In genomic region chr17:77690271-77691161, GRCh38 we compare ENCODE assay signal across 8 cellular contexts.
DNase-seq lines count a peak whose midpoint lies in the region; ATAC-seq and TF ChIP-seq lines count a peak whose summit lies in the region.

No MANE protein-coding gene starts in this region.

- POLR2A ChIA-PET in activated CD4-positive, alpha-beta memory T cell treated with anti-CD3 and anti-CD28 coated beads for 36 hours (lab: Charles Lee) = no interaction called here

- peaks cover 19% of the 10 kb centered on the region for H3K4me1 Mint-ChIP-seq in HFFc6 (ENCODE audit: low read depth)
- peaks cover 32% of the 10 kb centered on the region for H3K4me1 Mint-ChIP-seq in activated CD4-positive, alpha-beta memory T cell treated with anti-CD3 and anti-CD28 coated beads for 36 hours (ENCODE audit: low read depth)
- peaks cover 25% of the 10 kb centered on the region for H3K4me1 Mint-ChIP-seq in activated T-helper 1 cell treated with anti-CD3 and anti-CD28 coated beads, Interleukin-12 subunit alpha, Interleukin-12 subunit beta, Interleukin-2, Interleukin-4 antibody, amounts not matched to agents 30 ng/mL and 10 ng/mL and 1 ng/mL, durations not matched to agents 14 hours and 24 hours and 36 hours (ENCODE audit: low read depth)

- no peak overlapping the region for H4K8ac ChIP-seq in mesenchymal stem cell (ENCODE audit: low read length)

- H3K9me3 ChIP-seq in mesenchymal stem cell (ENCODE audit: control insufficient read depth, low read length) = no peaks in the 10 kb centered on the region

- no peak for TF ChIP-seq CTCF in HFFc6 (IDR thresholded peaks at IDR 0.05)

- 79% methylated on average over 24 of the region's 24 CpGs for WGBS in mesenchymal stem cell

- DNase-seq in AG20443 (ENCODE audit: low spot score) (peak; percentile 51), HFFc6 (no peak), mesenchymal stem cell (no peak)
- peak; percentile 41 for DNase-seq in activated CD4-positive, alpha-beta memory T cell treated with anti-CD3 and anti-CD28 coated beads for 36 hours
- DNase-seq in activated T-helper 1 cell treated with anti-CD3 and anti-CD28 coated beads, Interleukin-12 subunit alpha, Interleukin-12 subunit beta, Interleukin-2, Interleukin-4 antibody, amounts not matched to agents 30 ng/mL and 10 ng/mL and 1 ng/mL, durations not matched to agents 14 hours and 24 hours and 36 hours (ENCODE audit: low spot score) = no peak

- H3K9me3 Mint-ChIP-seq in HFFc6 = no peaks in the 10 kb centered on the region
- no peaks in the 10 kb centered on the region for H3K9me3 Mint-ChIP-seq in activated CD4-positive, alpha-beta memory T cell treated with anti-CD3 and anti-CD28 coated beads for 36 hours
- H3K9me3 Mint-ChIP-seq in activated T-helper 1 cell treated with anti-CD3 and anti-CD28 coated beads, Interleukin-12 subunit alpha, Interleukin-12 subunit beta, Interleukin-2, Interleukin-4 antibody, amounts not matched to agents 30 ng/mL and 10 ng/mL and 1 ng/mL, durations not matched to agents 14 hours and 24 hours and 36 hours = no peaks in the 10 kb centered on the region

- H2AFZ ChIP-seq in mesenchymal stem cell (ENCODE audit: low read depth, low read length) = no peak overlapping the region

- peak overlapping the region; percentile 53 for H3K9ac ChIP-seq in mesenchymal stem cell (ENCODE audit: low read length)

- no peaks in the 10 kb centered on the region for H3K36me3 ChIP-seq in mesenchymal stem cell (ENCODE audit: control insufficient read depth in 1 of 2, insufficient read depth in 2 of 2, low read depth in 1 of 2, low read length in 2 of 2)

- H3K79me1 ChIP-seq in mesenchymal stem cell (replicated peaks; ENCODE audit: low read length, poor library complexity, severe bottlenecking) = no peaks in the 10 kb centered on the region

- H2BK5ac ChIP-seq in mesenchymal stem cell (ENCODE audit: low read depth, low read length, poor library complexity, severe bottlenecking) = no peak overlapping the region

- no peak overlapping the region for H2BK12ac ChIP-seq in mesenchymal stem cell (ENCODE audit: low read length in 2 of 2)

- no peak overlapping the region for H3K18ac ChIP-seq in mesenchymal stem cell (ENCODE audit: low read depth in 1 of 2, low read length in 2 of 2)

- no peak overlapping the region for H3K4ac ChIP-seq in mesenchymal stem cell (ENCODE audit: low read depth in 1 of 2, low read length in 2 of 2)

- no peak overlapping the region for H3K14ac ChIP-seq in mesenchymal stem cell (ENCODE audit: low read length in 2 of 2)

- H3K27me3 Mint-ChIP-seq in HFFc6 (ENCODE audit: insufficient read depth) = peaks cover 26% of the 10 kb centered on the region
- H3K27me3 Mint-ChIP-seq in activated CD4-positive, alpha-beta memory T cell treated with anti-CD3 and anti-CD28 coated beads for 36 hours = peaks cover 6% of the 10 kb centered on the region
- peaks cover 10% of the 10 kb centered on the region for H3K27me3 Mint-ChIP-seq in activated T-helper 1 cell treated with anti-CD3 and anti-CD28 coated beads, Interleukin-12 subunit alpha, Interleukin-12 subunit beta, Interleukin-2, Interleukin-4 antibody, amounts not matched to agents 30 ng/mL and 10 ng/mL and 1 ng/mL, durations not matched to agents 14 hours and 24 hours and 36 hours (ENCODE audit: insufficient read depth)

- H3K27ac ChIP-seq in mesenchymal stem cell (ENCODE audit: low read length, poor library complexity, severe bottlenecking) = no peak overlapping the region

- no peak overlapping the region for H3K4me2 ChIP-seq in mesenchymal stem cell (ENCODE audit: low read length, poor library complexity, severe bottlenecking)

- H3K27ac Mint-ChIP-seq in HFFc6 = no peak overlapping the region
- no peak overlapping the region for H3K27ac Mint-ChIP-seq in activated CD4-positive, alpha-beta memory T cell treated with anti-CD3 and anti-CD28 coated beads for 36 hours
- H3K27ac Mint-ChIP-seq in activated T-helper 1 cell treated with anti-CD3 and anti-CD28 coated beads, Interleukin-12 subunit alpha, Interleukin-12 subunit beta, Interleukin-2, Interleukin-4 antibody, amounts not matched to agents 30 ng/mL and 10 ng/mL and 1 ng/mL, durations not matched to agents 14 hours and 24 hours and 36 hours = no peak overlapping the region

- H2BK120ac ChIP-seq in mesenchymal stem cell (ENCODE audit: low read depth, low read length) = no peak overlapping the region

- CTCF ChIA-PET in activated CD4-positive, alpha-beta memory T cell treated with anti-CD3 and anti-CD28 coated beads for 36 hours (lab: Charles Lee) = interaction anchor here (0.9 to 1.6 kb wide), 2 partner anchors 46 to 148 kb away, joined by 4 to 5 read pairs; no protein-coding TSS in a partner anchor

- H2AK5ac ChIP-seq in mesenchymal stem cell (ENCODE audit: low read length, severe bottlenecking) = no peak overlapping the region

- peaks cover 48 to 73% of the 10 kb centered on the region in 2 experiments for H3K27me3 ChIP-seq in mesenchymal stem cell (ENCODE audit: control insufficient read depth in 1 of 2, insufficient read depth in 1 of 2, low read length in 2 of 2)

- H3K36me3 Mint-ChIP-seq in HFFc6 (ENCODE audit: low read depth) = no peaks in the 10 kb centered on the region
- no peaks in the 10 kb centered on the region for H3K36me3 Mint-ChIP-seq in activated CD4-positive, alpha-beta memory T cell treated with anti-CD3 and anti-CD28 coated beads for 36 hours
- no peaks in the 10 kb centered on the region for H3K36me3 Mint-ChIP-seq in activated T-helper 1 cell treated with anti-CD3 and anti-CD28 coated beads, Interleukin-12 subunit alpha, Interleukin-12 subunit beta, Interleukin-2, Interleukin-4 antibody, amounts not matched to agents 30 ng/mL and 10 ng/mL and 1 ng/mL, durations not matched to agents 14 hours and 24 hours and 36 hours (ENCODE audit: low read depth)

- no peak for ATAC-seq in HG02759 (IDR thresholded peaks at IDR 0.05; ENCODE audit: unreplicated experiment)
- no peak for ATAC-seq in GM18517 (IDR thresholded peaks at IDR 0.05; ENCODE audit: unreplicated experiment)
- ATAC-seq in GM18519 (IDR thresholded peaks at IDR 0.05; ENCODE audit: low FRiP score, unreplicated experiment) = no peak

- H4K91ac ChIP-seq in mesenchymal stem cell (ENCODE audit: low read length) = no peak overlapping the region

- no peak overlapping the region for H3K23ac ChIP-seq in mesenchymal stem cell (ENCODE audit: low read length in 2 of 2)

- intact Hi-C loops in activated CD4-positive, alpha-beta memory T cell treated with anti-CD3 and anti-CD28 coated beads for 36 hours (cut with micrococcal nuclease) = no loop called here
- intact Hi-C loops in activated T-helper 1 cell treated with anti-CD3 and anti-CD28 coated beads, Interleukin-12 subunit alpha, Interleukin-12 subunit beta, Interleukin-2, Interleukin-4 antibody, amounts not matched to agents 30 ng/mL and 10 ng/mL and 1 ng/mL, durations not matched to agents 14 hours and 24 hours and 36 hours (cut with micrococcal nuclease) = no loop called here

- peaks cover 2% of the 10 kb centered on the region for H3K4me1 ChIP-seq in mesenchymal stem cell (ENCODE audit: control insufficient read depth, insufficient read depth, low read depth, low read length)

- no peak overlapping the region for H2BK15ac ChIP-seq in mesenchymal stem cell (ENCODE audit: low read depth, poor library complexity, severe bottlenecking)

- H3K4me3 ChIP-seq in mesenchymal stem cell (ENCODE audit: insufficient read depth in 1 of 2, low read depth in 1 of 2, low read length in 2 of 2) = peak overlapping the region in 1 of 2 experiments; percentile 69

- H3K4me3 Mint-ChIP-seq in HFFc6 = peak overlapping the region; percentile 9; the same call in 1 of the 2 replicates
- H3K4me3 Mint-ChIP-seq in activated CD4-positive, alpha-beta memory T cell treated with anti-CD3 and anti-CD28 coated beads for 36 hours = no peak overlapping the region
- H3K4me3 Mint-ChIP-seq in activated T-helper 1 cell treated with anti-CD3 and anti-CD28 coated beads, Interleukin-12 subunit alpha, Interleukin-12 subunit beta, Interleukin-2, Interleukin-4 antibody, amounts not matched to agents 30 ng/mL and 10 ng/mL and 1 ng/mL, durations not matched to agents 14 hours and 24 hours and 36 hours = no peak overlapping the region

Comparison
In these comparisons a context has a peak if more than half of its experiments do, and no peak if none do; other contexts are left out.
1. DNase-seq: peak in AG20443 (single experiment) and activated CD4-positive, alpha-beta memory T cell treated with anti-CD3 and anti-CD28 coated beads for 36 hours (single experiment); none in HFFc6 (single experiment), mesenchymal stem cell (single experiment) and activated T-helper 1 cell treated with anti-CD3 and anti-CD28 coated beads, Interleukin-12 subunit alpha, Interleukin-12 subunit beta, Interleukin-2, Interleukin-4 antibody, amounts not matched to agents 30 ng/mL and 10 ng/mL and 1 ng/mL, durations not matched to agents 14 hours and 24 hours and 36 hours (single experiment).